Comparison of ENCODE assay signal across 11 cellular contexts in the genomic region with DNA sequence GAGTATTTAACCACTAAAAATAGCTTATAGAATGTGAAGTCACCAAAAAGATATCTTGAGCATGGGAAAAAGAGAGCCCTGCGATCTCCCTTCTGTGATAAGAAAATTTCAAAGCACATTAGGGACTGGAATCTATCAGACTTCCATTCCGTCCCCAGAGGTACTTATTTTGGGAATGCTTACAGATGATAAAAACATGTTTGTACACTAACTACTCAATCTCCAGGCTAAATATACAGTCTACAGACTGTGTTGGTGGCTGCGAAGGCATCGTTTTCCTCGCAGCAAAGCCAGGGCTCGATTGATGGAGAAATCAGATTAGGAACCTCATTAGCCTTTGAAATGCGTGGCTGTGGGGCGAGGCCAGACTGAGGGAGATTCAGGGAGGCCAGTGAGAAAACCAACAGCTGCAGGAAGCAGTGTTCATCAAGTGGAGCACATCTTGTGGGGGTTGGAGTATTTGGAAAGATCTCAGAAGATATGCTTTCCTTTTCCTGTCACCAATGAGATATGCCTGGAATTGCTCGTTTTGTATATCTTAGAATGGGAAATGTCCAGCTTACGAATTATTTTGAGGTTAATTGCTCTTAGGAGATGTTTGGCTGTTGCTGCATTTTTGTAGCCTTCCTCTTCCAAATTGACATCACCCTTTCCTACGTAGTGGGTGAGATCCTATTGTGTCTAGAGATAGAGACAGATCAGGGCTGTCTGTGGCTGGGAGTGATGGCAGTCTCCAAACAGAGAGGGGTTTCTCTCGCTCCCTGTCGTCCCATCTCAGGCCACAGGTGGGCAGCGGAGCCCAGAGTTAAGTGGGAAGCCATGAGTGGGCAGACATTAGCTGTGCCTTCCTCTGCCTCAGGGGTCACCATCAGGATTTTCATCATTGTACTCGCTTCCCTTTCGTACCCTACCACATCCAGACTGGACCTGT.
DNase-seq lines count a peak whose midpoint lies in the region; ATAC-seq and TF ChIP-seq lines count a peak whose summit lies in the region.
"Had no signal": no experiment of that assay in that cellular context is flagged by ENCODE, and none has a peak within 500 bp of the region (broad histone marks: within the 10 kb centered on the region; RNA-seq: fewer than 3 reads in every experiment).

No MANE protein-coding gene starts in this region.

- POLR2A ChIA-PET in Panc1 (lab: Charles Lee), result interaction anchor here (0.5 to 0.6 kb wide), 2 partner anchors 103 to 157 kb away, joined by 6 to 13 read pairs; no protein-coding TSS in a partner anchor
- POLR2A ChIA-PET in CD8-positive, alpha-beta T cell (lab: Charles Lee), result no interaction called here

- no peaks in the 10 kb centered on the region for H3K9me3 ChIP-seq in Panc1 (ENCODE audit: control insufficient read depth, insufficient read depth, low read depth, low read length)
- no peaks in the 10 kb centered on the region for H3K9me3 ChIP-seq in skeletal muscle satellite cell (replicated peaks; ENCODE audit: low read length)
- no peaks in the 10 kb centered on the region for H3K9me3 ChIP-seq in CD8-positive, alpha-beta T cell (ENCODE audit: low read length)
- H3K9me3 ChIP-seq in WERI-Rb-1 (ENCODE audit: severe bottlenecking), result no peaks in the 10 kb centered on the region

- H3K36me3 ChIP-seq in Panc1 (ENCODE audit: control insufficient read depth, insufficient read depth, low read length) (no peaks in the 10 kb centered on the region), skeletal muscle satellite cell (ENCODE audit: insufficient read depth, low read length) (no peaks in the 10 kb centered on the region), WERI-Rb-1 (no peaks in the 10 kb centered on the region)
- H3K36me3 ChIP-seq in CD8-positive, alpha-beta T cell (ENCODE audit: insufficient read depth, low read length), result no peaks in the 10 kb centered on the region

- no TSS peak for BruUV-seq in Panc1 (replicated peaks; lab: Mats Ljungman, UMichigan)

- H3K4me1 ChIP-seq in Panc1 (ENCODE audit: control insufficient read depth, insufficient read depth, low read length), result peaks cover 10% of the 10 kb centered on the region
- no peaks in the 10 kb centered on the region for H3K4me1 ChIP-seq in foreskin keratinocyte
- peaks cover 20% of the 10 kb centered on the region for H3K4me1 ChIP-seq in skeletal muscle satellite cell (ENCODE audit: control insufficient read depth, insufficient read depth, low read length)
- H3K4me1 ChIP-seq in CD8-positive, alpha-beta T cell (ENCODE audit: insufficient read depth, low read length), result no peaks in the 10 kb centered on the region

- CTCF ChIA-PET in Panc1 (lab: Charles Lee), result no interaction called here
- CTCF ChIA-PET in CD8-positive, alpha-beta T cell (lab: Charles Lee), result no interaction called here

- H3K36me3 Mint-ChIP-seq in CD8-positive, alpha-beta T cell, result no peaks in the 10 kb centered on the region
- H3K36me3 Mint-ChIP-seq: naive thymus-derived CD8-positive, alpha-beta T cell had no signal

- ATAC-seq in Panc1, result peak; percentile 67; the same call in 1 of the 2 replicates
- peak; percentile 38 for ATAC-seq in foreskin keratinocyte
- ATAC-seq in CD8-positive, alpha-beta T cell, result no peak
- no peak for ATAC-seq in GM19324 (IDR thresholded peaks at IDR 0.05; ENCODE audit: low FRiP score, unreplicated experiment)
- ATAC-seq: activated CD8-positive, alpha-beta T cell treated with anti-CD3 and anti-CD28 coated beads for 36 hours; naive thymus-derived CD8-positive, alpha-beta T cell had no signal

- peak overlapping the region in 1 of 2 experiments; percentile 3; a peak in 1 of 4 replicates for H3K4me3 ChIP-seq in Panc1 (ENCODE audit: low read depth in 2 of 2, low read length in 2 of 2)
- peak overlapping the region; percentile 9 for H3K4me3 ChIP-seq in skeletal muscle satellite cell (ENCODE audit: low read length)
- H3K4me3 ChIP-seq in CD8-positive, alpha-beta T cell (ENCODE audit: low read depth, low read length), result no peak overlapping the region
- H3K4me3 ChIP-seq in WERI-Rb-1 (ENCODE audit: low read depth, low read length), result no peak overlapping the region

- intact Hi-C loops in Panc1 (cut with micrococcal nuclease; ENCODE audit: unreplicated experiment), result loop anchor here (10.0 kb wide), 1 partner anchor 224 kb away; the partner anchor contains the start of gene FAT1
- intact Hi-C loops in CD8-positive, alpha-beta T cell (cut with DNase I, micrococcal nuclease), result no loop called here

- H3K4me2 ChIP-seq in skeletal muscle satellite cell (ENCODE audit: low read length), result peak overlapping the region; percentile 33

- H3K27me3 Mint-ChIP-seq in CD8-positive, alpha-beta T cell (ENCODE audit: low read depth), result no peaks in the 10 kb centered on the region
- H3K27me3 Mint-ChIP-seq: activated CD8-positive, alpha-beta T cell treated with anti-CD3 and anti-CD28 coated beads for 36 hours; naive thymus-derived CD8-positive, alpha-beta T cell had no signal

- no peak overlapping the region for H3K27ac Mint-ChIP-seq in CD8-positive, alpha-beta T cell
- H3K27ac Mint-ChIP-seq: activated CD8-positive, alpha-beta T cell treated with anti-CD3 and anti-CD28 coated beads for 36 hours; naive thymus-derived CD8-positive, alpha-beta T cell had no signal

- H3K27ac ChIP-seq in Panc1 (ENCODE audit: low read length) (peak overlapping the region; percentile 57), foreskin keratinocyte (no peak overlapping the region), WERI-Rb-1 (no peak overlapping the region)
- H3K27ac ChIP-seq in CD8-positive, alpha-beta T cell (ENCODE audit: low read depth, low read length), result no peak overlapping the region

- H3K4me3 Mint-ChIP-seq in CD8-positive, alpha-beta T cell, result no peak overlapping the region
- H3K4me3 Mint-ChIP-seq: activated CD8-positive, alpha-beta T cell treated with anti-CD3 and anti-CD28 coated beads for 36 hours; naive thymus-derived CD8-positive, alpha-beta T cell had no signal

- DNase-seq in GM03348 (ENCODE audit: low spot score) (peak; percentile 45), Panc1 (ENCODE audit: low read depth, low spot score) (no peak), foreskin keratinocyte (no peak), WERI-Rb-1 (no peak)
- no peak for DNase-seq in CD8-positive, alpha-beta T cell
- DNase-seq in stimulated activated CD4-positive, alpha-beta T cell treated with anti-CD3 and anti-CD28 coated beads, Interleukin-15, amount 100 ng/mL, for 24 hours, result no peak
- DNase-seq: activated CD8-positive, alpha-beta T cell treated with anti-CD3 and anti-CD28 coated beads for 36 hours; effector CD4-positive, alpha-beta T cell; naive thymus-derived CD8-positive, alpha-beta T cell had no signal

- H3K9ac ChIP-seq in skeletal muscle satellite cell (ENCODE audit: low read depth, low read length), result peak overlapping the region; percentile 75

- peak; percentile 66 for TF ChIP-seq CTCF in Panc1 (IDR thresholded peaks at IDR 0.05)
- peak; percentile 56 for TF ChIP-seq CTCF in foreskin keratinocyte (conservative IDR thresholded peaks at IDR 0.05)
- TF ChIP-seq CTCF in CD8-positive, alpha-beta T cell (IDR thresholded peaks at IDR 0.05), result no peak
- no peak for TF ChIP-seq CTCF in WERI-Rb-1 (IDR thresholded peaks at IDR 0.05; ENCODE audit: low read depth, low read length)

- H3K27me3 ChIP-seq in Panc1 (ENCODE audit: control insufficient read depth, insufficient read depth, low read length), result no peaks in the 10 kb centered on the region
- no peaks in the 10 kb centered on the region for H3K27me3 ChIP-seq in foreskin keratinocyte
- H3K27me3 ChIP-seq in skeletal muscle satellite cell (ENCODE audit: control insufficient read depth, insufficient read depth, low read length), result no peaks in the 10 kb centered on the region
- H3K27me3 ChIP-seq in CD8-positive, alpha-beta T cell (ENCODE audit: insufficient read depth, low read length), result no peaks in the 10 kb centered on the region
- peaks cover 100% of the 10 kb centered on the region for H3K27me3 ChIP-seq in WERI-Rb-1 (ENCODE audit: insufficient read depth, low read depth, severe bottlenecking)

- H3K4me1 Mint-ChIP-seq in CD8-positive, alpha-beta T cell (ENCODE audit: low read depth), result no peaks in the 10 kb centered on the region
- H3K4me1 Mint-ChIP-seq: naive thymus-derived CD8-positive, alpha-beta T cell had no signal

- peaks cover 8% of the 10 kb centered on the region for H3K9me3 Mint-ChIP-seq in CD8-positive, alpha-beta T cell

- in situ Hi-C loops in Panc1 (cut with HindIII; ENCODE audit: low pct_unique_long_range_greater_than_20kb, low sequenced_read_pairs), result no loop called here

Comparison
In these comparisons a context has a peak if more than half of its experiments do, and no peak if none do; other contexts are left out.
1. ATAC-seq: peak in Panc1 (single experiment) and foreskin keratinocyte (single experiment); none in CD8-positive, alpha-beta T cell (single experiment) and GM19324 (single experiment).
2. CTCF ChIP-seq: peak in Panc1 (single experiment) and foreskin keratinocyte (single experiment); none in CD8-positive, alpha-beta T cell (single experiment) and WERI-Rb-1 (single experiment).